9 cellular contexts compared by ENCODE assay signal in genomic region chr11:84524422-84525051, GRCh38.
A peak's percentile ranks its signal among the peaks of the same experiment; 100 is the strongest.
DNase-seq lines count a peak whose midpoint lies in the region; ATAC-seq and TF ChIP-seq lines count a peak whose summit lies in the region.
"Had no signal": no experiment of that assay in that cellular context is flagged by ENCODE, and none has a peak within 500 bp of the region (broad histone marks: within the 10 kb centered on the region; RNA-seq: fewer than 3 reads in every experiment).

No MANE protein-coding gene starts in this region.

- CTCF ChIA-PET in Calu3 (lab: Charles Lee) = interaction anchor here (0.7 to 1.8 kb wide), 8 partner anchors 104 to 697 kb away, joined by 3 to 7 read pairs (median 3); no protein-coding TSS in a partner anchor

- peak overlapping the region; percentile 55 for H3K9ac ChIP-seq in mesenchymal stem cell (ENCODE audit: low read length)

- ATAC-seq in HG02798 (IDR thresholded peaks at IDR 0.05; ENCODE audit: poor library complexity, unreplicated experiment) = no peak
- ATAC-seq in activated T-cell treated with anti-CD3 and anti-CD28 coated beads, Interleukin-2, amount 50 U/mL, for 4 hours = no peak

- H3K4me1 ChIP-seq in mesenchymal stem cell (ENCODE audit: control insufficient read depth, insufficient read depth, low read depth, low read length) = no peaks in the 10 kb centered on the region

- H3K36me3 Mint-ChIP-seq in Calu3 (ENCODE audit: insufficient read depth, unreplicated experiment) (no peaks in the 10 kb centered on the region), brain (no peaks in the 10 kb centered on the region)
- no peaks in the 10 kb centered on the region for H3K36me3 Mint-ChIP-seq in activated T-cell treated with anti-CD3 and anti-CD28 coated beads, Interleukin-2, amount 50 U/mL, for 4 hours (ENCODE audit: insufficient read depth)
- H3K36me3 Mint-ChIP-seq: naive B cell had no signal

- H2BK15ac ChIP-seq in mesenchymal stem cell (ENCODE audit: low read depth, poor library complexity, severe bottlenecking) = no peak overlapping the region

- no peak overlapping the region for H2BK120ac ChIP-seq in mesenchymal stem cell (ENCODE audit: low read depth, low read length)

- no peak overlapping the region for H4K91ac ChIP-seq in mesenchymal stem cell (ENCODE audit: low read length)

- H3K27ac Mint-ChIP-seq in Calu3 (ENCODE audit: unreplicated experiment) (no peak overlapping the region), brain (peak overlapping the region in 2 of 5 experiments; percentile 18 to 48)
- H3K27ac Mint-ChIP-seq: naive B cell had no signal

- H3K27ac ChIP-seq in mesenchymal stem cell (ENCODE audit: low read length, poor library complexity, severe bottlenecking) = no peak overlapping the region

- H3K27me3 Mint-ChIP-seq in Calu3 (ENCODE audit: unreplicated experiment) = peaks cover 7% of the 10 kb centered on the region
- H3K27me3 Mint-ChIP-seq in brain = no peaks in the 10 kb centered on the region
- H3K27me3 Mint-ChIP-seq in activated T-cell treated with anti-CD3 and anti-CD28 coated beads, Interleukin-2, amount 50 U/mL, for 4 hours (ENCODE audit: low read depth) = no peaks in the 10 kb centered on the region

- H2AK5ac ChIP-seq in mesenchymal stem cell (ENCODE audit: low read length, severe bottlenecking) = no peak overlapping the region

- H2AFZ ChIP-seq in mesenchymal stem cell (ENCODE audit: low read depth, low read length) = no peak overlapping the region

- no peaks in the 10 kb centered on the region for H3K79me1 ChIP-seq in mesenchymal stem cell (replicated peaks; ENCODE audit: low read length, poor library complexity, severe bottlenecking)

- H3K9me3 Mint-ChIP-seq in Calu3 (ENCODE audit: low read depth, unreplicated experiment) = no peaks in the 10 kb centered on the region
- no peaks in the 10 kb centered on the region for H3K9me3 Mint-ChIP-seq in brain
- H3K9me3 Mint-ChIP-seq in activated T-cell treated with anti-CD3 and anti-CD28 coated beads, Interleukin-2, amount 50 U/mL, for 4 hours = peaks cover 26% of the 10 kb centered on the region
- H3K9me3 Mint-ChIP-seq: naive B cell had no signal

- H3K14ac ChIP-seq in mesenchymal stem cell (ENCODE audit: low read length in 2 of 2) = no peak overlapping the region

- H3K4ac ChIP-seq in mesenchymal stem cell (ENCODE audit: low read depth in 1 of 2, low read length in 2 of 2) = no peak overlapping the region

- 78% methylated on average over 2 of the region's 3 CpGs for WGBS in mesenchymal stem cell

- intact Hi-C loops in Calu3 (cut with micrococcal nuclease; ENCODE audit: unreplicated experiment) = loop anchor here (2.0 to 5.0 kb wide), 2 partner anchors 134 to 687 kb away; no protein-coding TSS in a partner anchor

- no peak overlapping the region for H2BK12ac ChIP-seq in mesenchymal stem cell (ENCODE audit: low read length in 2 of 2)

- H3K4me1 Mint-ChIP-seq in Calu3 (ENCODE audit: low read depth, unreplicated experiment) = no peaks in the 10 kb centered on the region
- H3K4me1 Mint-ChIP-seq in brain = peaks cover 11% of the 10 kb centered on the region
- H3K4me1 Mint-ChIP-seq in activated T-cell treated with anti-CD3 and anti-CD28 coated beads, Interleukin-2, amount 50 U/mL, for 4 hours (ENCODE audit: low read depth) = no peaks in the 10 kb centered on the region

- H4K8ac ChIP-seq in mesenchymal stem cell (ENCODE audit: low read length) = no peak overlapping the region

- H3K27me3 ChIP-seq in mesenchymal stem cell (ENCODE audit: control insufficient read depth in 1 of 2, insufficient read depth in 1 of 2, low read length in 2 of 2) = peaks cover 0 to 4% of the 10 kb centered on the region in 2 experiments

- no TSS peak for BruUV-seq in Calu3 (replicated peaks; lab: Mats Ljungman, UMichigan)

- H3K4me2 ChIP-seq in mesenchymal stem cell (ENCODE audit: low read length, poor library complexity, severe bottlenecking) = no peak overlapping the region

- H3K23ac ChIP-seq in mesenchymal stem cell (ENCODE audit: low read length in 2 of 2) = no peak overlapping the region

- no peak overlapping the region for H3K18ac ChIP-seq in mesenchymal stem cell (ENCODE audit: low read depth in 1 of 2, low read length in 2 of 2)

- H3K4me3 Mint-ChIP-seq in Calu3 (ENCODE audit: low read depth, unreplicated experiment) (no peak overlapping the region), brain (no peak overlapping the region)
- H3K4me3 Mint-ChIP-seq in activated T-cell treated with anti-CD3 and anti-CD28 coated beads, Interleukin-2, amount 50 U/mL, for 4 hours = no peak overlapping the region
- H3K4me3 Mint-ChIP-seq: naive B cell had no signal

- no peaks in the 10 kb centered on the region for H3K9me3 ChIP-seq in mesenchymal stem cell (ENCODE audit: control insufficient read depth, low read length)

- H3K4me3 ChIP-seq in mesenchymal stem cell (ENCODE audit: insufficient read depth in 1 of 2, low read depth in 1 of 2, low read length in 2 of 2) = no peak overlapping the region

- no peak overlapping the region for H2BK5ac ChIP-seq in mesenchymal stem cell (ENCODE audit: low read depth, low read length, poor library complexity, severe bottlenecking)

- DNase-seq in Calu3 (no peak), LHCN-M2 (ENCODE audit: low read depth) (peak; percentile 2), mesenchymal stem cell (peak; percentile 28), NCI-H748 treated with DMSO at 0.1 percent for 48 hours (lab: John Stamatoyannopoulos, UW) (no peak), HCEC 1CT (no peak)
- DNase-seq in activated T-cell treated with anti-CD3 and anti-CD28 coated beads, Interleukin-2, amount 50 U/mL, for 4 hours = no peak
- DNase-seq: naive B cell had no signal

- H3K36me3 ChIP-seq in mesenchymal stem cell (ENCODE audit: control insufficient read depth in 1 of 2, insufficient read depth in 2 of 2, low read depth in 1 of 2, low read length in 2 of 2) = no peaks in the 10 kb centered on the region

- TF ChIP-seq CTCF in Calu3 (IDR thresholded peaks at IDR 0.05; ENCODE audit: unreplicated experiment) (peak; percentile 24), brain (conservative IDR thresholded peaks at IDR 0.05) (peak; percentile 81 to 82)

Comparison
In these comparisons a context has a peak if more than half of its experiments do, and no peak if none do; other contexts are left out.
1. DNase-seq: peak in LHCN-M2 (single experiment) and mesenchymal stem cell (single experiment); none in Calu3 (single experiment), NCI-H748 treated with DMSO at 0.1 percent for 48 hours (single experiment), activated T-cell treated with anti-CD3 and anti-CD28 coated beads, Interleukin-2, amount 50 U/mL, for 4 hours (single experiment) and HCEC 1CT (single experiment).